In the genomic region with DNA sequence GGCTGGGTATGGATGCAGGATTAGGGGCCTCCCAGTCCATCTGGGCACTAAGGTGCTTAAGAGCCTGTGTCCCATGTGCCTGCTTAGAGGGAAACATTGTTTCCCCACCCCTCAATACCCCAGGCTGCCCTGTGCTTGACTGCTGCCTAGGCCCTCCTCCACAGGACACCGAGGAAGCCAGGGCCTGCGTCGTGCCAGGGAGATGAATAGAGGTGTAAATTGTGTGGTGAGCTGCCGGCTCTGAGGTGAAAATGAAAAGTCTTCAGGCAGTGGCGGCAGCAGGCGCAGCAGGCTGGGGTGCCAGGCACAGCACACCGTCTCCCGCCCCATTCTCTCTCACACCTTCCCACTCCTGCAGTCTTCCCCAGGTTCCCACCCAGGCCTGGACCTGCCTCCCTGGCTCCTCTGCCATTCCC, we compare ENCODE assay signal across 1 cellular context.
TF ChIP-seq lines count a peak whose summit lies in the region.

No MANE protein-coding gene starts in this region.

TF ChIP-seq in H1, 55 proteins besides CTCF, POLR2A, EP300 and RAD21:
- no peak for TF ChIP-seq TBP (IDR thresholded peaks at IDR 0.05; ENCODE audit: low read depth, low read length)
- TF ChIP-seq ASH2L (IDR thresholded peaks at IDR 0.05; ENCODE audit: low read length) = no peak
- TF ChIP-seq JUN (IDR thresholded peaks at IDR 0.05; ENCODE audit: low read depth, low read length) = no peak
- TF ChIP-seq KDM1A (IDR thresholded peaks at IDR 0.05; ENCODE audit: borderline replicate concordance, low read length) = no peak
- no peak for TF ChIP-seq SRF (IDR thresholded peaks at IDR 0.05; ENCODE audit: low read depth, low read length)
- TF ChIP-seq SIRT6 (IDR thresholded peaks at IDR 0.05; ENCODE audit: low read length) = no peak
- TF ChIP-seq, protein P1, sequence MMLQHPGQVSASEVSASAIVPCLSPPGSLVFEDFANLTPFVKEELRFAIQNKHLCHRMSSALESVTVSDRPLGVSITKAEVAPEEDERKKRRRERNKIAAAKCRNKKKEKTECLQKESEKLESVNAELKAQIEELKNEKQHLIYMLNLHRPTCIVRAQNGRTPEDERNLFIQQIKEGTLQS (IDR thresholded peaks at IDR 0.05; ENCODE audit: insufficient read depth, low read depth, low read length) = no peak
- TF ChIP-seq, protein P2, sequence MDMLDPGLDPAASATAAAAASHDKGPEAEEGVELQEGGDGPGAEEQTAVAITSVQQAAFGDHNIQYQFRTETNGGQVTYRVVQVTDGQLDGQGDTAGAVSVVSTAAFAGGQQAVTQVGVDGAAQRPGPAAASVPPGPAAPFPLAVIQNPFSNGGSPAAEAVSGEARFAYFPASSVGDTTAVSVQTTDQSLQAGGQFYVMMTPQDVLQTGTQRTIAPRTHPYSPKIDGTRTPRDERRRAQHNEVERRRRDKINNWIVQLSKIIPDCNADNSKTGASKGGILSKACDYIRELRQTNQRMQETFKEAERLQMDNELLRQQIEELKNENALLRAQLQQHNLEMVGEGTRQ (IDR thresholded peaks at IDR 0.05; ENCODE audit: low read length) = no peak
- no peak for TF ChIP-seq CHD2 (IDR thresholded peaks at IDR 0.05; ENCODE audit: low read length)
- no peak for TF ChIP-seq RNF2 (IDR thresholded peaks at IDR 0.05; ENCODE audit: borderline replicate concordance, low read depth, low read length, missing control alignments, poor library complexity, severe bottlenecking)
- no peak for TF ChIP-seq SP1 (IDR thresholded peaks at IDR 0.05; ENCODE audit: low read depth, low read length)
- no peak for TF ChIP-seq PHF8 (conservative IDR thresholded peaks at IDR 0.05; ENCODE audit: low read depth, low read length)
- TF ChIP-seq KDM4A (IDR thresholded peaks at IDR 0.05; ENCODE audit: low read depth, low read length, severe bottlenecking) = no peak
